1 cellular context compared by ENCODE assay signal in genomic region chr20:36932067-36932466, GRCh38.
TF ChIP-seq lines count a peak whose summit lies in the region.

No MANE protein-coding gene starts in this region.

TF ChIP-seq in HepG2, 621 proteins besides CTCF, POLR2A, EP300 and RAD21:
- TF ChIP-seq ZNF563 (CRISPR knock-in tag; IDR thresholded peaks at IDR 0.05): 0 out of 2 replicates have a peak, but pooled peaks have one; percentile 27
